In the genomic region with DNA sequence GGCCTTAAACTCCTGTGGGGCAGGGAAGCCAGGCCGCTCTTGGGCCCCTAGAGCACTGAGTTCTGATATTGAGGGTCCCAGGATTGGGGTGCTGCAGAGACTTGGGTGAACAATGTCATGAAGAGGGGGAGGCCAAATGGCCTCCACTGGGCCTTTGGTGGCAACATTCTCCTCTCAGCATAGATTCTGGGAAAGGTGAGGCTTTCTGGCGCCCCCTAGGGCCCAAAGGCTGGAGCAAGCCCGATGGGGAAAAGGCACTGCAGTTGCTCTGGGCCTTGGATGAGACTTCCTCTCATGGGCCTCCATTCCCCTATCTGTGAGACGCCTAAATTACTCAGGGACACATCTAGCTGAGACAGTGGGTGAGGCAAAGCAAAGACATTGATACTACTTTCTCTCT, we compare ENCODE assay signal across 8 cellular contexts.
DNase-seq lines count a peak whose midpoint lies in the region; ATAC-seq and TF ChIP-seq lines count a peak whose summit lies in the region.

No MANE protein-coding gene starts in this region.

- TF ChIP-seq CTCF in hepatocyte (IDR thresholded peaks at IDR 0.05; ENCODE audit: poor library complexity): peak; percentile 31

- H2AFZ ChIP-seq in hepatocyte: no peak overlapping the region

- no peaks in the 10 kb centered on the region for H3K36me3 ChIP-seq in hepatocyte (replicated peaks; ENCODE audit: insufficient read depth, low read depth)

- no peaks in the 10 kb centered on the region for H4K20me1 ChIP-seq in hepatocyte (ENCODE audit: insufficient read depth, poor library complexity, severe bottlenecking)

- WGBS in hepatocyte (ENCODE audit: low lambda C conversion rate, missing lambda C conversion rate): 77% methylated on average over 4 of the region's 4 CpGs

- H3K9me2 ChIP-seq in hepatocyte (replicated peaks; ENCODE audit: insufficient read depth): no peaks in the 10 kb centered on the region

- peak overlapping the region; percentile 89 for H3K27ac ChIP-seq in hepatocyte

- peaks cover 55% of the 10 kb centered on the region for H3K4me1 ChIP-seq in hepatocyte (ENCODE audit: insufficient read depth)

- no peak overlapping the region for H3K4me3 ChIP-seq in hepatocyte

- no peaks in the 10 kb centered on the region for H3K27me3 ChIP-seq in hepatocyte

- no peak for ATAC-seq in HG03097 (IDR thresholded peaks at IDR 0.05; ENCODE audit: low FRiP score, unreplicated experiment)

- no peak overlapping the region for H3K4me2 ChIP-seq in hepatocyte

- H3K79me2 ChIP-seq in hepatocyte: no peaks in the 10 kb centered on the region

- H3K9me3 ChIP-seq in hepatocyte (ENCODE audit: low read depth): no peaks in the 10 kb centered on the region

- peak; percentile 21 for DNase-seq in activated naive CD4-positive, alpha-beta T cell treated with Interleukin-2 at 50 U/mL for 16 hours
- DNase-seq in activated naive CD4-positive, alpha-beta T cell (lab: John Stamatoyannopoulos, UW): no peak
- DNase-seq in NCI-H1048 (lab: John Stamatoyannopoulos, UW) (peak; percentile 18), hepatocyte (ENCODE audit: low spot score) (peak; percentile 39)
- peak in 2 of 3 experiments; percentile 8 to 10 for DNase-seq in activated CD8-positive, alpha-beta memory T cell treated with anti-CD3 and anti-CD28 coated beads for 48 hours (ENCODE audit: low read depth in 2 of 3, low spot score in 2 of 3)
- DNase-seq in stimulated activated CD8-positive, alpha-beta memory T cell treated with anti-CD3 and anti-CD28 coated beads, Interleukin-15, amount 100 ng/mL, for 48 hours (ENCODE audit: low read depth in 2 of 2): peak; percentile 19 to 21
- no peak for DNase-seq in central memory CD4-positive, alpha-beta T cell

Comparison
In these comparisons a context has a peak if more than half of its experiments do, and no peak if none do; other contexts are left out.
1. DNase-seq: peak in activated naive CD4-positive, alpha-beta T cell treated with Interleukin-2 at 50 U/mL for 16 hours (single experiment), NCI-H1048 (single experiment), activated CD8-positive, alpha-beta memory T cell treated with anti-CD3 and anti-CD28 coated beads for 48 hours (2 of 3), hepatocyte (single experiment) and stimulated activated CD8-positive, alpha-beta memory T cell treated with anti-CD3 and anti-CD28 coated beads, Interleukin-15, amount 100 ng/mL, for 48 hours (2 of 2); none in activated naive CD4-positive, alpha-beta T cell (0 of 4) and central memory CD4-positive, alpha-beta T cell (single experiment).